8 cellular contexts compared by ENCODE assay signal in genomic region chr17:16589097-16589969, GRCh38. TPM values are rescaled to one million over a fixed set of nuclear protein-coding genes. Genes with fewer than 3 reads are reported as not detected.
DNase-seq lines count a peak whose midpoint lies in the region; TF ChIP-seq lines count a peak whose summit lies in the region.

No MANE protein-coding gene starts in this region.

- peaks cover 51% of the 10 kb centered on the region for H3K27me3 Mint-ChIP-seq in stimulated activated naive CD8-positive, alpha-beta T cell treated with anti-CD3 and anti-CD28 coated beads, Interleukin-15, Interleukin-2, amounts not matched to agents 100 ng/mL and 50 ng/mL, for 24 hours

- H4K20me1 ChIP-seq in neural cell (ENCODE audit: insufficient read depth), result no peaks in the 10 kb centered on the region

- peak overlapping the region; percentile 92 for H2AFZ ChIP-seq in neural cell (ENCODE audit: low read depth, low read length)

- H3K4me1 Mint-ChIP-seq in stimulated activated naive CD8-positive, alpha-beta T cell treated with anti-CD3 and anti-CD28 coated beads, Interleukin-15, Interleukin-2, amounts not matched to agents 100 ng/mL and 50 ng/mL, for 24 hours (ENCODE audit: low read depth), result peaks cover 4% of the 10 kb centered on the region

- TF ChIP-seq RAD21 in neural cell (conservative IDR thresholded peaks at IDR 0.05), result peak; percentile 89

- no peaks in the 10 kb centered on the region for H3K9me3 ChIP-seq in neural cell (ENCODE audit: low read length)

- H3K9me2 ChIP-seq in neural cell (ENCODE audit: insufficient read depth, low read length), result no peaks in the 10 kb centered on the region

- H3K36me3 ChIP-seq in neural cell (ENCODE audit: insufficient read depth, low read length), result no peaks in the 10 kb centered on the region

- no peaks in the 10 kb centered on the region for H3K9me3 Mint-ChIP-seq in stimulated activated naive CD8-positive, alpha-beta T cell treated with anti-CD3 and anti-CD28 coated beads, Interleukin-15, Interleukin-2, amounts not matched to agents 100 ng/mL and 50 ng/mL, for 24 hours

- H3K4me2 ChIP-seq in neural cell (ENCODE audit: low read length), result peak overlapping the region; percentile 53

- H3K4me3 Mint-ChIP-seq in stimulated activated naive CD8-positive, alpha-beta T cell treated with anti-CD3 and anti-CD28 coated beads, Interleukin-15, Interleukin-2, amounts not matched to agents 100 ng/mL and 50 ng/mL, for 24 hours, result peak overlapping the region; percentile 71

- H3K4me3 ChIP-seq in foreskin fibroblast (ENCODE audit: low read depth in 1 of 2, low read length in 2 of 2), result peak overlapping the region; percentile 68 to 69
- H3K4me3 ChIP-seq in neural cell (ENCODE audit: low read length), result peak overlapping the region; percentile 80

- DNase-seq in DMS 273 treated with DMSO at 0.1 percent for 48 hours (lab: John Stamatoyannopoulos, UW) (peak; percentile 64), GOT3 (lab: John Stamatoyannopoulos, UW) (peak; percentile 70), M059J (ENCODE audit: low read depth) (peak; percentile 83), SHP77 (lab: John Stamatoyannopoulos, UW) (peak; percentile 99 to 100), activated gamma-delta T cell (lab: John Stamatoyannopoulos, UW) (peak; percentile 87), foreskin fibroblast (peak; percentile 74 to 94)

- H3K79me2 ChIP-seq in neural cell (replicated peaks; ENCODE audit: insufficient read depth, low read length), result no peaks in the 10 kb centered on the region

- peak overlapping the region; percentile 78 for H3K9ac ChIP-seq in neural cell (ENCODE audit: low read length)

- H3F3A ChIP-seq in neural cell (ENCODE audit: insufficient read depth, low read length, poor library complexity, severe bottlenecking), result no peaks in the 10 kb centered on the region

- H3K27ac Mint-ChIP-seq in stimulated activated naive CD8-positive, alpha-beta T cell treated with anti-CD3 and anti-CD28 coated beads, Interleukin-15, Interleukin-2, amounts not matched to agents 100 ng/mL and 50 ng/mL, for 24 hours, result no peak overlapping the region

- H3K27ac ChIP-seq in neural cell (ENCODE audit: low read length), result peak overlapping the region; percentile 63

- peak; percentile 33 for TF ChIP-seq EP300 in neural cell (conservative IDR thresholded peaks at IDR 0.05; ENCODE audit: poor library complexity, severe bottlenecking)

- no peaks in the 10 kb centered on the region for H3K27me3 ChIP-seq in neural cell (ENCODE audit: insufficient read depth, low read depth, low read length)

- H3K36me3 Mint-ChIP-seq in stimulated activated naive CD8-positive, alpha-beta T cell treated with anti-CD3 and anti-CD28 coated beads, Interleukin-15, Interleukin-2, amounts not matched to agents 100 ng/mL and 50 ng/mL, for 24 hours (ENCODE audit: low read depth), result no peaks in the 10 kb centered on the region

- TF ChIP-seq CTCF in foreskin fibroblast (IDR thresholded peaks at IDR 0.05; ENCODE audit: low read depth, low read length), result peak; percentile 98
- TF ChIP-seq CTCF in neural cell (IDR thresholded peaks at IDR 0.05; ENCODE audit: poor library complexity, severe bottlenecking), result peak; percentile 98

TF ChIP-seq in neural cell, 6 proteins besides CTCF, POLR2A, EP300 and RAD21:
- TF ChIP-seq EZH2 (IDR thresholded peaks at IDR 0.05; ENCODE audit: borderline replicate concordance, insufficient read depth, low read length, poor library complexity, severe bottlenecking) (no peak), TAF1 (IDR thresholded peaks at IDR 0.05; ENCODE audit: low read depth) (peak; percentile 32), REST (IDR thresholded peaks at IDR 0.05; ENCODE audit: borderline replicate concordance) (peak; percentile 63), POLR2AphosphoS5 (IDR thresholded peaks at IDR 0.05) (peak; percentile 89), SMC3 (conservative IDR thresholded peaks at IDR 0.05; ENCODE audit: poor library complexity) (peak; percentile 91), MXI1 (conservative IDR thresholded peaks at IDR 0.05; ENCODE audit: poor library complexity, severe bottlenecking) (peak; percentile 37)

RNA-seq across cellular contexts. Expression of gene ZNF287, which starts 20.3 kb away (rescaled TPM):
- total RNA-seq in M059J (2014; rRNA removed; shearing (Covaris generic)), result 4.1 and 8.1 TPM in 2 replicates
- polyA plus RNA-seq in neural cell, result 12.6 and 13.1 TPM in 2 replicates
- polyA minus RNA-seq in neural cell, result 56.7 and 61.1 TPM in 2 replicates

Comparison
In these comparisons a context has a peak if more than half of its experiments do, and no peak if none do; other contexts are left out.
1. Peak in every context shown above with its lines: DNase-seq, H3K4me3 ChIP-seq and H3K27ac ChIP-seq.